ENCODE assay signal across 21 cellular contexts in genomic region chr11:34639545-34639944, GRCh38. TPM values are rescaled to one million over a fixed set of nuclear protein-coding genes. Genes with fewer than 3 reads are reported as not detected.
DNase-seq lines count a peak whose midpoint lies in the region; ATAC-seq and TF ChIP-seq lines count a peak whose summit lies in the region.
"Had no signal": no experiment of that assay in that cellular context is flagged by ENCODE, and none has a peak within 500 bp of the region (broad histone marks: within the 10 kb centered on the region; RNA-seq: fewer than 3 reads in every experiment).

No MANE protein-coding gene starts in this region.

- no peaks in the 10 kb centered on the region for H3K9me3 ChIP-seq in Panc1 (ENCODE audit: control insufficient read depth, insufficient read depth, low read depth, low read length)
- no peaks in the 10 kb centered on the region for H3K9me3 ChIP-seq in tibial artery
- H3K9me3 ChIP-seq: ovary had no signal

- POLR2A ChIA-PET in Panc1 (lab: Charles Lee), result no interaction called here

- H3K36me3 ChIP-seq in Panc1 (ENCODE audit: control insufficient read depth, insufficient read depth, low read length) (no peaks in the 10 kb centered on the region), tibial artery (no peaks in the 10 kb centered on the region)
- H3K36me3 ChIP-seq: ovary had no signal

- CTCF ChIA-PET in Panc1 (lab: Charles Lee), result interaction anchor here (0.6 kb wide), 1 partner anchor 62 kb away, joined by 3 read pairs; no protein-coding TSS in a partner anchor

- TF ChIP-seq CTCF in C4-2B (conservative IDR thresholded peaks at IDR 0.05) (no peak), Panc1 (IDR thresholded peaks at IDR 0.05) (no peak), tibial artery (IDR thresholded peaks at IDR 0.05) (no peak)

- H3K4me3 ChIP-seq in Panc1 (ENCODE audit: low read depth in 2 of 2, low read length in 2 of 2), result no peak overlapping the region
- H3K4me3 ChIP-seq in tibial artery, result no peak overlapping the region
- H3K4me3 ChIP-seq: ovary, smooth muscle cell had no signal

- intact Hi-C loops in Panc1 (cut with micrococcal nuclease; ENCODE audit: unreplicated experiment) (no loop called here), left colon (cut with DNase I, micrococcal nuclease) (no loop called here), tibial artery (cut with DNase I; ENCODE audit: low total_unique reads) (no loop called here)

- H3K27me3 ChIP-seq in Panc1 (ENCODE audit: control insufficient read depth, insufficient read depth, low read length) (no peaks in the 10 kb centered on the region), tibial artery (peaks cover 0 to 5% of the 10 kb centered on the region in 2 donors)
- H3K27me3 ChIP-seq: ovary had no signal

- H3K27ac ChIP-seq in C4-2B, result peak overlapping the region; percentile 100
- peak overlapping the region; percentile 76 for H3K27ac ChIP-seq in Panc1 (ENCODE audit: low read length)
- H3K27ac ChIP-seq in tibial artery, result no peak overlapping the region
- H3K27ac ChIP-seq: ovary had no signal

- peak; percentile 79 for ATAC-seq in Panc1
- ATAC-seq in left colon, result peak; percentile 41
- ATAC-seq: T-helper 17 cell had no signal

- in situ Hi-C loops in Panc1 (cut with HindIII; ENCODE audit: low pct_unique_long_range_greater_than_20kb, low sequenced_read_pairs) (no loop called here), G401 (cut with HindIII; ENCODE audit: low sequenced_read_pairs) (no loop called here)

- DNase-seq in Panc1 (ENCODE audit: low read depth, low spot score) (no peak), left colon (peak; percentile 50 to 60), renal cortical epithelial cell (ENCODE audit: low read depth) (peak; percentile 71), tibial artery (no peak), SHP77 (lab: John Stamatoyannopoulos, UW) (no peak), G401 (ENCODE audit: low spot score) (no peak), NCI-H146 (lab: John Stamatoyannopoulos, UW) (no peak)
- DNase-seq: activated CD4-positive, alpha-beta memory T cell treated with anti-CD3 and anti-CD28 coated beads, Interleukin-2, amount 10 ng/mL, durations not matched to agents 7 days and 5 days; activated naive CD4-positive, alpha-beta T cell treated with anti-CD3 and anti-CD28 coated beads for 36 hours; activated T-cell treated with anti-CD3 and anti-CD28 coated beads, Interleukin-2, amount 50 U/mL, for 24 hours; CD4-positive, alpha-beta T cell; foreskin fibroblast; MV-4-11; NCI-H2081; NCI-H524 treated with DMSO at 0.1 percent for 48 hours; ovary; SIG-M5; stimulated activated CD4-positive, alpha-beta T cell treated with anti-CD3 and anti-CD28 coated beads, Interleukin-4, amount 100 ng/mL, for 4 hours; T-helper 17 cell had no signal

- no TSS peak for BruUV-seq in Panc1 (replicated peaks; lab: Mats Ljungman, UMichigan)

- peaks cover 23% of the 10 kb centered on the region for H3K4me1 ChIP-seq in Panc1 (ENCODE audit: control insufficient read depth, insufficient read depth, low read length)
- H3K4me1 ChIP-seq in tibial artery, result peaks cover 0 to 9% (median 0%) of the 10 kb centered on the region in 4 donors

RNA-seq across cellular contexts. Expression of gene EHF, which starts 18.7 kb away (rescaled TPM):
- 0.51 TPM for total RNA-seq in Panc1 (2021; ENCODE audit: unreplicated experiment)
- 0.17 TPM for polyA plus RNA-seq in Panc1 (2012; ENCODE audit: insufficient read length)
- 100 to 1,000 TPM; 226 to 394 TPM for total RNA-seq in left colon
- 43.7 and 158 TPM in 2 replicates for total RNA-seq in renal cortical epithelial cell
- not detected in 2 replicates for total RNA-seq in G401 (2014; rRNA removed; shearing (Covaris generic))
- total RNA-seq: activated CD4-positive, alpha-beta memory T cell treated with anti-CD3 and anti-CD28 coated beads, Interleukin-2, amount 10 ng/mL, durations not matched to agents 7 days and 5 days; activated naive CD4-positive, alpha-beta T cell treated with anti-CD3 and anti-CD28 coated beads for 36 hours; CD4-positive, alpha-beta T cell had no signal

Comparison
In these comparisons a context has a peak if more than half of its experiments do, and no peak if none do; other contexts are left out.
1. H3K27ac ChIP-seq: peak in C4-2B (single experiment) and Panc1 (single experiment); none in tibial artery (0 of 2).
2. DNase-seq: peak in left colon (2 of 2) and renal cortical epithelial cell (single experiment); none in Panc1 (single experiment), tibial artery (0 of 2), SHP77 (0 of 2), G401 (single experiment) and NCI-H146 (single experiment).
3. RNA of gene EHF, which starts 18.7 kb away (total RNA-seq): 226 to 394 TPM in left colon and 43.7 to 158 TPM in renal cortical epithelial cell; 0.51 TPM in Panc1 (single experiment) and not detected in G401; every median in the first group is over 10 times any median in the second.